Comparison of ENCODE assay signal across 8 cellular contexts in genomic region chr1:26788836-26789611, GRCh38. TPM values are rescaled to one million over a fixed set of nuclear protein-coding genes. Genes with fewer than 3 reads are reported as not detected.
DNase-seq lines count a peak whose midpoint lies in the region; ATAC-seq, FAIRE-seq and TF ChIP-seq lines count a peak whose summit lies in the region.

No MANE protein-coding gene starts in this region.

- peak; percentile 95 to 97 for TF ChIP-seq CTCF in fibroblast of lung (conservative IDR thresholded peaks at IDR 0.05 in 1 of 2, IDR thresholded peaks at IDR 0.05 in 1 of 2; ENCODE audit: low read depth in 1 of 2, low read length in 2 of 2)

- H4K20me1 ChIP-seq in fibroblast of lung (ENCODE audit: control insufficient read depth, extremely low read depth, insufficient read depth, low read length) = no peaks in the 10 kb centered on the region

- peaks cover 2% of the 10 kb centered on the region for H3K79me2 ChIP-seq in fibroblast of lung (ENCODE audit: control insufficient read depth, insufficient read depth, low read length)

- peaks cover 76% of the 10 kb centered on the region for H3K4me1 Mint-ChIP-seq in activated T-helper 1 cell treated with anti-CD3 and anti-CD28 coated beads, Interleukin-12 subunit alpha, Interleukin-12 subunit beta, Interleukin-2, Interleukin-4 antibody, amounts not matched to agents 30 ng/mL and 10 ng/mL and 1 ng/mL, durations not matched to agents 14 hours and 24 hours and 36 hours (ENCODE audit: low read depth)
- H3K4me1 Mint-ChIP-seq in naive thymus-derived CD4-positive, alpha-beta T cell = peaks cover 38 to 78% (median 62%) of the 10 kb centered on the region in 7 donors
- peaks cover 53% of the 10 kb centered on the region for H3K4me1 Mint-ChIP-seq in stimulated activated memory B cell treated with anti-CD40 and anti-IgM and Interleukin-4, amounts not matched to agents 10 μg/mL and 1 μg/mL and 100 μg/mL, for 72 hours

- H3K9me3 ChIP-seq in KOPT-K1 (ENCODE audit: insufficient read depth, low read length, poor library complexity, severe bottlenecking) (no peaks in the 10 kb centered on the region), fibroblast of lung (ENCODE audit: control insufficient read depth, insufficient read depth, low read depth, low read length) (no peaks in the 10 kb centered on the region)
- no peaks in the 10 kb centered on the region for H3K9me3 ChIP-seq in naive thymus-derived CD4-positive, alpha-beta T cell (ENCODE audit: control insufficient read depth in 2 of 3, low read length in 3 of 3)

- peak; percentile 71 for FAIRE-seq in RCC 7860 (lab: Jason Lieb, UNC)

- peak overlapping the region; percentile 99 for H3K4me2 ChIP-seq in fibroblast of lung (ENCODE audit: extremely low read depth, insufficient read depth, low read length)

- DNase-seq in GF-D8 (lab: John Stamatoyannopoulos, UW) (peak; percentile 55), RCC 7860 (ENCODE audit: low spot score) (peak; percentile 74), fibroblast of lung (ENCODE audit: low read depth in 2 of 2) (peak; percentile 79 to 88)
- DNase-seq in activated T-helper 1 cell treated with anti-CD3 and anti-CD28 coated beads, Interleukin-12 subunit alpha, Interleukin-12 subunit beta, Interleukin-2, Interleukin-4 antibody, amounts not matched to agents 30 ng/mL and 10 ng/mL and 1 ng/mL, durations not matched to agents 14 hours and 24 hours and 36 hours (ENCODE audit: low spot score) = peak; percentile 78
- peak; percentile 61 to 92 (median 86) for DNase-seq in naive thymus-derived CD4-positive, alpha-beta T cell

- H2AFZ ChIP-seq in fibroblast of lung (ENCODE audit: low read length) = no peak overlapping the region

- H3K27me3 ChIP-seq in fibroblast of lung (ENCODE audit: control insufficient read depth, insufficient read depth, low read length) = no peaks in the 10 kb centered on the region
- H3K27me3 ChIP-seq in naive thymus-derived CD4-positive, alpha-beta T cell (ENCODE audit: control insufficient read depth in 2 of 2, insufficient read depth in 2 of 2, low read length in 2 of 2) = no peaks in the 10 kb centered on the region

- peaks cover 15% of the 10 kb centered on the region for H3K36me3 Mint-ChIP-seq in activated T-helper 1 cell treated with anti-CD3 and anti-CD28 coated beads, Interleukin-12 subunit alpha, Interleukin-12 subunit beta, Interleukin-2, Interleukin-4 antibody, amounts not matched to agents 30 ng/mL and 10 ng/mL and 1 ng/mL, durations not matched to agents 14 hours and 24 hours and 36 hours (ENCODE audit: low read depth)
- peaks cover 2 to 11% (median 11%) of the 10 kb centered on the region in 5 donors for H3K36me3 Mint-ChIP-seq in naive thymus-derived CD4-positive, alpha-beta T cell
- H3K36me3 Mint-ChIP-seq in stimulated activated memory B cell treated with anti-CD40 and anti-IgM and Interleukin-4, amounts not matched to agents 10 μg/mL and 1 μg/mL and 100 μg/mL, for 72 hours = peaks cover 23% of the 10 kb centered on the region

- peak; percentile 70 for ATAC-seq in naive thymus-derived CD4-positive, alpha-beta T cell
- ATAC-seq in stimulated activated memory B cell treated with anti-CD40 and anti-IgM and Interleukin-4, amounts not matched to agents 10 μg/mL and 1 μg/mL and 100 μg/mL, for 72 hours = peak; percentile 53
- no peak for ATAC-seq in HG03469 (IDR thresholded peaks at IDR 0.05; ENCODE audit: unreplicated experiment)

- H3K27ac ChIP-seq in KOPT-K1 (ENCODE audit: low read depth, low read length, poor library complexity, severe bottlenecking) = peak overlapping the region; percentile 98
- peak overlapping the region; percentile 99 for H3K27ac ChIP-seq in fibroblast of lung (ENCODE audit: insufficient read depth, low read length)
- H3K27ac ChIP-seq in naive thymus-derived CD4-positive, alpha-beta T cell (ENCODE audit: low read depth, low read length) = peak overlapping the region; percentile 95

- H3K27me3 Mint-ChIP-seq in activated T-helper 1 cell treated with anti-CD3 and anti-CD28 coated beads, Interleukin-12 subunit alpha, Interleukin-12 subunit beta, Interleukin-2, Interleukin-4 antibody, amounts not matched to agents 30 ng/mL and 10 ng/mL and 1 ng/mL, durations not matched to agents 14 hours and 24 hours and 36 hours (ENCODE audit: insufficient read depth) = peaks cover 1% of the 10 kb centered on the region
- no peaks in the 10 kb centered on the region for H3K27me3 Mint-ChIP-seq in naive thymus-derived CD4-positive, alpha-beta T cell
- H3K27me3 Mint-ChIP-seq in stimulated activated memory B cell treated with anti-CD40 and anti-IgM and Interleukin-4, amounts not matched to agents 10 μg/mL and 1 μg/mL and 100 μg/mL, for 72 hours = no peaks in the 10 kb centered on the region

- intact Hi-C loops in activated T-helper 1 cell treated with anti-CD3 and anti-CD28 coated beads, Interleukin-12 subunit alpha, Interleukin-12 subunit beta, Interleukin-2, Interleukin-4 antibody, amounts not matched to agents 30 ng/mL and 10 ng/mL and 1 ng/mL, durations not matched to agents 14 hours and 24 hours and 36 hours (cut with micrococcal nuclease) = loop anchor here (1.0 to 5.0 kb wide), 4 partner anchors 66 to 357 kb away; partner anchors contain the start of gene DHDDS
- intact Hi-C loops in naive thymus-derived CD4-positive, alpha-beta T cell (cut with micrococcal nuclease) = loop anchor here (1.0 to 5.0 kb wide), 14 partner anchors 11 to 318 kb away; no protein-coding TSS in a partner anchor

- CTCF ChIA-PET in naive thymus-derived CD4-positive, alpha-beta T cell (lab: Charles Lee) = interaction anchor here (0.7 to 5.9 kb wide), 34 partner anchors 11 to 289 kb away, joined by 3 to 207 read pairs (median 6); no protein-coding TSS in a partner anchor

- H3K4me1 ChIP-seq in fibroblast of lung (ENCODE audit: control insufficient read depth, extremely low read depth, insufficient read depth, low read length) = peaks cover 33% of the 10 kb centered on the region
- H3K4me1 ChIP-seq in naive thymus-derived CD4-positive, alpha-beta T cell (ENCODE audit: control insufficient read depth in 2 of 2, insufficient read depth in 2 of 2, low read length in 2 of 2) = peaks cover 41 to 42% of the 10 kb centered on the region in 2 donors

- peak overlapping the region; percentile 94 for H3K27ac Mint-ChIP-seq in activated T-helper 1 cell treated with anti-CD3 and anti-CD28 coated beads, Interleukin-12 subunit alpha, Interleukin-12 subunit beta, Interleukin-2, Interleukin-4 antibody, amounts not matched to agents 30 ng/mL and 10 ng/mL and 1 ng/mL, durations not matched to agents 14 hours and 24 hours and 36 hours
- H3K27ac Mint-ChIP-seq in naive thymus-derived CD4-positive, alpha-beta T cell = peak overlapping the region; percentile 87 to 100 (median 98)
- peak overlapping the region; percentile 99 for H3K27ac Mint-ChIP-seq in stimulated activated memory B cell treated with anti-CD40 and anti-IgM and Interleukin-4, amounts not matched to agents 10 μg/mL and 1 μg/mL and 100 μg/mL, for 72 hours

- peak overlapping the region; percentile 97 for H3K4me3 Mint-ChIP-seq in activated T-helper 1 cell treated with anti-CD3 and anti-CD28 coated beads, Interleukin-12 subunit alpha, Interleukin-12 subunit beta, Interleukin-2, Interleukin-4 antibody, amounts not matched to agents 30 ng/mL and 10 ng/mL and 1 ng/mL, durations not matched to agents 14 hours and 24 hours and 36 hours
- peak overlapping the region; percentile 81 to 99 (median 90) for H3K4me3 Mint-ChIP-seq in naive thymus-derived CD4-positive, alpha-beta T cell
- peak overlapping the region; percentile 98 for H3K4me3 Mint-ChIP-seq in stimulated activated memory B cell treated with anti-CD40 and anti-IgM and Interleukin-4, amounts not matched to agents 10 μg/mL and 1 μg/mL and 100 μg/mL, for 72 hours

- H3K9ac ChIP-seq in fibroblast of lung (ENCODE audit: insufficient read depth, low read length) = peak overlapping the region; percentile 86

- POLR2A ChIA-PET in naive thymus-derived CD4-positive, alpha-beta T cell (lab: Charles Lee) = interaction anchor here (0.6 to 8.5 kb wide), 28 partner anchors 8 to 289 kb away, joined by 3 to 383 read pairs (median 6); partner anchors contain the start of genes ARID1A, GPATCH3, GPN2 and RPS6KA1

- H3K36me3 ChIP-seq in KOPT-K1 (ENCODE audit: insufficient read depth, low read length) (peaks cover 6% of the 10 kb centered on the region), fibroblast of lung (ENCODE audit: control insufficient read depth, insufficient read depth, low read length) (no peaks in the 10 kb centered on the region)
- H3K36me3 ChIP-seq in naive thymus-derived CD4-positive, alpha-beta T cell (ENCODE audit: control insufficient read depth in 2 of 3, insufficient read depth in 3 of 3, low read length in 3 of 3) = peaks cover 0 to 21% (median 0%) of the 10 kb centered on the region in 3 experiments

- H3K9me3 Mint-ChIP-seq in activated T-helper 1 cell treated with anti-CD3 and anti-CD28 coated beads, Interleukin-12 subunit alpha, Interleukin-12 subunit beta, Interleukin-2, Interleukin-4 antibody, amounts not matched to agents 30 ng/mL and 10 ng/mL and 1 ng/mL, durations not matched to agents 14 hours and 24 hours and 36 hours = no peaks in the 10 kb centered on the region
- H3K9me3 Mint-ChIP-seq in naive thymus-derived CD4-positive, alpha-beta T cell = peaks cover 0 to 4% (median 0%) of the 10 kb centered on the region in 11 donors
- H3K9me3 Mint-ChIP-seq in stimulated activated memory B cell treated with anti-CD40 and anti-IgM and Interleukin-4, amounts not matched to agents 10 μg/mL and 1 μg/mL and 100 μg/mL, for 72 hours = no peaks in the 10 kb centered on the region

- H3K4me3 ChIP-seq in fibroblast of lung (replicated peaks in 1 of 4; ENCODE audit: control extremely low read depth in 1 of 4, insufficient read depth in 1 of 4, low read depth in 3 of 4, low read length in 4 of 4) = peak overlapping the region; percentile 60 to 90 (median 72)
- H3K4me3 ChIP-seq in naive thymus-derived CD4-positive, alpha-beta T cell (ENCODE audit: low read length) = peak overlapping the region; percentile 91

RNA-seq across cellular contexts. Expression of gene PIGV, which starts 1.3 kb away (rescaled TPM):
- 18.5 and 22.6 TPM in 2 replicates for total RNA-seq in activated T-helper 1 cell treated with anti-CD3 and anti-CD28 coated beads, Interleukin-12 subunit alpha, Interleukin-12 subunit beta, Interleukin-2, Interleukin-4 antibody, amounts not matched to agents 30 ng/mL and 10 ng/mL and 1 ng/mL, durations not matched to agents 14 hours and 24 hours and 36 hours
- 17.2 and 29.6 TPM in 2 replicates for total RNA-seq in fibroblast of lung
- polyA plus RNA-seq in fibroblast of lung = 10.4 and 13.3 TPM in 2 replicates
- 7.6 and 8.9 TPM in 2 replicates for polyA plus RNA-seq in fibroblast of lung (2012)
- polyA minus RNA-seq in fibroblast of lung (ENCODE audit: low replicate concordance) = 16.0 and 24.3 TPM in 2 replicates
- 10 to 100 TPM in 4 of 5 experiments, 1 to 10 TPM in 1; 8.4 to 17.9 (median 16.7) TPM for total RNA-seq in naive thymus-derived CD4-positive, alpha-beta T cell
- polyA plus RNA-seq in naive thymus-derived CD4-positive, alpha-beta T cell = 10 to 100 TPM in 1 of 2 donors, 1 to 10 TPM in 1; 7.0 to 11.3 TPM

RNA-seq across cellular contexts. Expression of gene ZDHHC18, which starts 37.5 kb away (rescaled TPM):
- total RNA-seq in activated T-helper 1 cell treated with anti-CD3 and anti-CD28 coated beads, Interleukin-12 subunit alpha, Interleukin-12 subunit beta, Interleukin-2, Interleukin-4 antibody, amounts not matched to agents 30 ng/mL and 10 ng/mL and 1 ng/mL, durations not matched to agents 14 hours and 24 hours and 36 hours = 87.3 and 94.4 TPM in 2 replicates
- 4.6 and 6.3 TPM in 2 replicates for total RNA-seq in fibroblast of lung
- 16.9 and 22.3 TPM in 2 replicates for polyA plus RNA-seq in fibroblast of lung
- 14.3 and 18.7 TPM in 2 replicates for polyA plus RNA-seq in fibroblast of lung (2012)
- polyA minus RNA-seq in fibroblast of lung (ENCODE audit: low replicate concordance) = 56.9 and 116 TPM in 2 replicates
- 10 to 100 TPM; 36.4 to 72.4 (median 39.7) TPM for total RNA-seq in naive thymus-derived CD4-positive, alpha-beta T cell
- 10 to 100 TPM in 1 of 2 donors, 1 to 10 TPM in 1; 3.1 to 11.0 TPM for polyA plus RNA-seq in naive thymus-derived CD4-positive, alpha-beta T cell
